In genomic region chrX:64191281-64192010, GRCh38 we compare ENCODE assay signal across 17 cellular contexts. TPM values are rescaled to one million over a fixed set of nuclear protein-coding genes. Genes with fewer than 3 reads are reported as not detected.
DNase-seq lines count a peak whose midpoint lies in the region; ATAC-seq and TF ChIP-seq lines count a peak whose summit lies in the region.
"Had no signal": no experiment of that assay in that cellular context is flagged by ENCODE, and none has a peak within 500 bp of the region (broad histone marks: within the 10 kb centered on the region; RNA-seq: fewer than 3 reads in every experiment).

No MANE protein-coding gene starts in this region.

- intact Hi-C loops in Caco-2 (cut with micrococcal nuclease; ENCODE audit: unreplicated experiment) (no loop called here), HCT116 (cut with micrococcal nuclease) (no loop called here)

- RAD21 ChIA-PET in HCT116 (lab: Charles Lee; ENCODE audit: low non-redundant PET in 1 of 2, low total read pairs in 2 of 2, uncharacterized antibody in 2 of 2, unreplicated experiment in 2 of 2), result no interaction called here

- ATAC-seq in HCT116 (no peak), HG02840 (IDR thresholded peaks at IDR 0.05; ENCODE audit: low FRiP score, unreplicated experiment) (no peak)

- BruUV-seq in Caco-2 (replicated peaks; lab: Mats Ljungman, UMichigan) (TSS peak; percentile 7), HCT116 (replicated peaks; lab: Mats Ljungman, UMichigan) (TSS peak; percentile 37)

- H3K4me3 Mint-ChIP-seq in Caco-2 (ENCODE audit: unreplicated experiment), result peak overlapping the region; percentile 26
- H3K4me3 Mint-ChIP-seq: B cell; CD4-positive, alpha-beta T cell; HFFc6 had no signal

- no peaks in the 10 kb centered on the region for H3K4me1 Mint-ChIP-seq in Caco-2 (ENCODE audit: low read depth, unreplicated experiment)
- H3K4me1 Mint-ChIP-seq: B cell had no signal

- CTCF ChIA-PET in Caco-2 (lab: Charles Lee) (no interaction called here), HCT116 (lab: Charles Lee) (no interaction called here)

- no peak overlapping the region for H3K4me2 ChIP-seq in HCT116 (ENCODE audit: low read length)

- H4K20me1 ChIP-seq in HCT116 (ENCODE audit: insufficient read depth), result no peaks in the 10 kb centered on the region

- H3K4me1 ChIP-seq in Caco-2 (peaks cover 7% of the 10 kb centered on the region), HCT116 (ENCODE audit: control insufficient read depth in 1 of 2, insufficient read depth in 2 of 2, low read length in 2 of 2) (no peaks in the 10 kb centered on the region)
- H3K4me1 ChIP-seq: HAP-1 had no signal

- H3K9me3 ChIP-seq in Caco-2, result no peaks in the 10 kb centered on the region
- no peaks in the 10 kb centered on the region for H3K9me3 ChIP-seq in HCT116 (ENCODE audit: control insufficient read depth in 1 of 2, insufficient read depth in 1 of 2, low read depth in 1 of 2, low read length in 2 of 2)
- H3K9me3 ChIP-seq: HAP-1 had no signal

- TF ChIP-seq CTCF in Caco-2 (IDR thresholded peaks at IDR 0.05; ENCODE audit: insufficient read depth in 1 of 2, low read depth in 1 of 2, low read length in 1 of 2, severe bottlenecking in 1 of 2, unreplicated experiment in 1 of 2) (no peak), HCT116 (IDR thresholded peaks at IDR 0.05 in 2 of 3, conservative IDR thresholded peaks at IDR 0.05 in 1 of 3; ENCODE audit: borderline replicate concordance in 1 of 3, insufficient read depth in 1 of 3, low read depth in 2 of 3, low read length in 2 of 3) (no peak), coronary artery (IDR thresholded peaks at IDR 0.05) (no peak)

- no peak overlapping the region for H3K27ac ChIP-seq in HCT116 (ENCODE audit: low read depth, low read length)
- no peak overlapping the region for H3K27ac ChIP-seq in coronary artery

- peaks cover 12% of the 10 kb centered on the region for H3K36me3 Mint-ChIP-seq in Caco-2 (ENCODE audit: insufficient read depth, unreplicated experiment)

- H3K27me3 Mint-ChIP-seq in Caco-2 (ENCODE audit: insufficient read depth, unreplicated experiment), result no peaks in the 10 kb centered on the region
- H3K27me3 Mint-ChIP-seq: B cell; CD4-positive, alpha-beta T cell had no signal

- POLR2A ChIA-PET in Caco-2 (lab: Charles Lee) (no interaction called here), HCT116 (lab: Charles Lee) (no interaction called here)

- no peaks in the 10 kb centered on the region for H3K79me2 ChIP-seq in HCT116 (ENCODE audit: insufficient read depth, low read length)

- TF ChIP-seq RAD21 in HCT116 (IDR thresholded peaks at IDR 0.05; ENCODE audit: low read depth), result no peak

- H3K9me3 Mint-ChIP-seq in Caco-2 (ENCODE audit: unreplicated experiment), result peaks cover 8% of the 10 kb centered on the region
- H3K9me3 Mint-ChIP-seq: CD4-positive, alpha-beta T cell; HFFc6 had no signal

- no peaks in the 10 kb centered on the region for H3K9me2 ChIP-seq in HCT116 (ENCODE audit: insufficient read depth)

- TF ChIP-seq POLR2A in HCT116 (IDR thresholded peaks at IDR 0.05; ENCODE audit: borderline replicate concordance, extremely low read depth, insufficient read depth, insufficient read length), result no peak

- H3K9ac ChIP-seq in HCT116 (ENCODE audit: low read length), result no peak overlapping the region

- H3K36me3 ChIP-seq in Caco-2 (ENCODE audit: control insufficient read depth, insufficient read depth, low read length), result no peaks in the 10 kb centered on the region; the same call in 1 of the 2 replicates
- H3K36me3 ChIP-seq in HCT116 (ENCODE audit: control insufficient read depth in 1 of 2, insufficient read depth in 2 of 2, low read length in 2 of 2), result no peaks in the 10 kb centered on the region

- H3K27ac Mint-ChIP-seq in Caco-2 (ENCODE audit: unreplicated experiment), result no peak overlapping the region
- H3K27ac Mint-ChIP-seq: B cell; CD4-positive, alpha-beta T cell; HFFc6 had no signal

- H3K27me3 ChIP-seq in Caco-2 (replicated peaks; ENCODE audit: control insufficient read depth, insufficient read depth, low read length) (no peaks in the 10 kb centered on the region), HCT116 (ENCODE audit: insufficient read depth, low read length) (no peaks in the 10 kb centered on the region)

- DNase-seq in Caco-2 (no peak), HCT116 (ENCODE audit: low read depth, low spot score) (no peak), coronary artery (ENCODE audit: low spot score) (peak; percentile 59), ureter (ENCODE audit: low spot score) (peak; percentile 32), NCI-H128 (lab: John Stamatoyannopoulos, UW; ENCODE audit: unreplicated experiment) (no peak)
- DNase-seq in activated CD4-positive, alpha-beta T cell treated with anti-CD3 and anti-CD28 coated beads for 4 hours, result no peak
- DNase-seq: C1 segment of cervical spinal cord; CD4-positive, alpha-beta T cell; DMS153; DMS79 treated with DMSO at 0.1 percent for 48 hours; EL; GOT3; HFFc6; IMR-90 had no signal

- H3K4me3 ChIP-seq in Caco-2 (ENCODE audit: low read depth, low read length) (no peak overlapping the region), HCT116 (replicated peaks in 1 of 2; ENCODE audit: low read depth in 1 of 2, low read length in 2 of 2) (no peak overlapping the region), coronary artery (no peak overlapping the region)
- H3K4me3 ChIP-seq: HAP-1 had no signal

- H2AFZ ChIP-seq in HCT116 (ENCODE audit: low read depth, low read length, poor library complexity, severe bottlenecking), result no peak overlapping the region

TF ChIP-seq in HCT116, 20 proteins besides CTCF, POLR2A, EP300 and RAD21 (continues in another document):
- no peak for TF ChIP-seq EZH2phosphoT487 (IDR thresholded peaks at IDR 0.05; ENCODE audit: borderline replicate concordance)
- no peak for TF ChIP-seq EGR1 (IDR thresholded peaks at IDR 0.05; ENCODE audit: low read depth)
- TF ChIP-seq JUND (IDR thresholded peaks at IDR 0.05), result no peak
- no peak for TF ChIP-seq YY1 (IDR thresholded peaks at IDR 0.05; ENCODE audit: extremely low read depth, insufficient replicate concordance, low read depth, low read length)
- no peak for TF ChIP-seq ZNF274 (IDR thresholded peaks at IDR 0.05; ENCODE audit: low read depth, low read length)
- no peak for TF ChIP-seq SRF (IDR thresholded peaks at IDR 0.05; ENCODE audit: low read depth)
- TF ChIP-seq, protein P1, sequence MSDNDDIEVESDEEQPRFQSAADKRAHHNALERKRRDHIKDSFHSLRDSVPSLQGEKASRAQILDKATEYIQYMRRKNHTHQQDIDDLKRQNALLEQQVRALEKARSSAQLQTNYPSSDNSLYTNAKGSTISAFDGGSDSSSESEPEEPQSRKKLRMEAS (IDR thresholded peaks at IDR 0.05), result no peak
- TF ChIP-seq EZH2 (IDR thresholded peaks at IDR 0.05), result no peak
- TF ChIP-seq CBX3 (IDR thresholded peaks at IDR 0.05; ENCODE audit: low read depth), result no peak
- no peak for TF ChIP-seq SP1 (IDR thresholded peaks at IDR 0.05; ENCODE audit: low read depth)
- TF ChIP-seq ZFX (IDR thresholded peaks at IDR 0.05), result no peak
- TF ChIP-seq ELF1 (IDR thresholded peaks at IDR 0.05; ENCODE audit: borderline replicate concordance, low read depth), result no peak
- no peak for TF ChIP-seq ATF3 (IDR thresholded peaks at IDR 0.05)
- TF ChIP-seq SIN3A (IDR thresholded peaks at IDR 0.05; ENCODE audit: low read depth), result no peak
- TF ChIP-seq ZBTB33 (IDR thresholded peaks at IDR 0.05; ENCODE audit: extremely low read depth, insufficient replicate concordance, low read length), result no peak
- TF ChIP-seq POLR2AphosphoS5 (IDR thresholded peaks at IDR 0.05; ENCODE audit: low read depth, low read length), result no peak

RNA-seq across cellular contexts. Expression of gene AMER1, which starts 14.1 kb away (rescaled TPM):
- total RNA-seq in Caco-2 (2022) (11.0 and 11.8 TPM in 2 replicates), HCT116 (2021; ENCODE audit: unreplicated experiment) (2.8 TPM), ureter (7.6 TPM)
- 1.4 and 1.6 TPM in 2 replicates for polyA plus RNA-seq in HCT116 (2012)

RNA-seq across cellular contexts. Expression of gene ASB12, which starts 39.0 kb away (rescaled TPM):
- total RNA-seq in Caco-2 (2022) (not detected in 2 replicates), HCT116 (2021; ENCODE audit: unreplicated experiment) (not detected), ureter (2.1 TPM)
- 0.10 and 0.25 TPM in 2 replicates for polyA plus RNA-seq in HCT116 (2012)
- total RNA-seq: CD4-positive, alpha-beta T cell; HFFc6; IMR-90 had no signal
- polyA plus RNA-seq: IMR-90 had no signal

Comparison
In these comparisons a context has a peak if more than half of its experiments do, and no peak if none do; other contexts are left out.
1. DNase-seq: peak in coronary artery (single experiment) and ureter (single experiment); none in Caco-2 (0 of 2), HCT116 (single experiment), NCI-H128 (single experiment) and activated CD4-positive, alpha-beta T cell treated with anti-CD3 and anti-CD28 coated beads for 4 hours (0 of 2).